Comparison of ENCODE assay signal across 1 cellular context in genomic region chr2:75676464-75676863, GRCh38.
TF ChIP-seq lines count a peak whose summit lies in the region.

No MANE protein-coding gene starts in this region.

TF ChIP-seq in HepG2, 621 proteins besides CTCF, POLR2A, EP300 and RAD21:
- TF ChIP-seq ZNF326 (CRISPR knock-in tag; IDR thresholded peaks at IDR 0.05; ENCODE audit: borderline replicate concordance) = no peak
- TF ChIP-seq MTF1 (CRISPR knock-in tag; IDR thresholded peaks at IDR 0.05) = no peak
- no peak for TF ChIP-seq ZNF501 (CRISPR knock-in tag; IDR thresholded peaks at IDR 0.05)
- no peak for TF ChIP-seq LCORL (IDR thresholded peaks at IDR 0.05)
- no peak for TF ChIP-seq LCORL (CRISPR knock-in tag; IDR thresholded peaks at IDR 0.05)
- no peak for TF ChIP-seq PRPF4 (IDR thresholded peaks at IDR 0.05; ENCODE audit: low read depth, low read length, poor library complexity, severe bottlenecking)
- TF ChIP-seq ZNF10 (CRISPR knock-in tag; IDR thresholded peaks at IDR 0.05; ENCODE audit: borderline replicate concordance, low read depth) = no peak
- TF ChIP-seq ZNF3 (CRISPR knock-in tag; IDR thresholded peaks at IDR 0.05) = no peak
- TF ChIP-seq CEBPG (CRISPR knock-in tag; IDR thresholded peaks at IDR 0.05) = no peak
- no peak for TF ChIP-seq ZNF292 (CRISPR knock-in tag; IDR thresholded peaks at IDR 0.05; ENCODE audit: borderline replicate concordance, low read depth)
TF ChIP-seq in HepG2: peak in this region for 0.
